In genomic region chrX:47683171-47684145, GRCh38 we compare ENCODE assay signal across 1 cellular context.
A peak's percentile ranks its signal among the peaks of the same experiment; 100 is the strongest.
TF ChIP-seq lines count a peak whose summit lies in the region.

No MANE protein-coding gene starts in this region.

TF ChIP-seq in K562, 482 proteins besides CTCF, POLR2A, EP300 and RAD21 (continued from another document and continues in another):
- TF ChIP-seq THAP12 (CRISPR knock-in tag; IDR thresholded peaks at IDR 0.05) = no peak
- no peak for TF ChIP-seq HDAC8 (tag; IDR thresholded peaks at IDR 0.05)
- TF ChIP-seq KDM5B (IDR thresholded peaks at IDR 0.05; ENCODE audit: insufficient replicate concordance, low read depth, low read length) = no peak
- TF ChIP-seq SRSF1 (IDR thresholded peaks at IDR 0.05; ENCODE audit: low read depth, low read length) = no peak
- no peak for TF ChIP-seq ZSCAN29 (IDR thresholded peaks at IDR 0.05)
- TF ChIP-seq ZBTB12 (CRISPR knock-in tag; IDR thresholded peaks at IDR 0.05) = no peak
- no peak for TF ChIP-seq CREB5 (CRISPR knock-in tag; IDR thresholded peaks at IDR 0.05)
- no peak for TF ChIP-seq GABPB1 (CRISPR knock-in tag; IDR thresholded peaks at IDR 0.05)
- no peak; the same call in 1 of the 2 replicates for TF ChIP-seq ETV5 (CRISPR knock-in tag; IDR thresholded peaks at IDR 0.05; ENCODE audit: low read depth)
- peak; percentile 86 for TF ChIP-seq ZNF134 (CRISPR knock-in tag; conservative IDR thresholded peaks at IDR 0.05)
- TF ChIP-seq, protein P1, sequence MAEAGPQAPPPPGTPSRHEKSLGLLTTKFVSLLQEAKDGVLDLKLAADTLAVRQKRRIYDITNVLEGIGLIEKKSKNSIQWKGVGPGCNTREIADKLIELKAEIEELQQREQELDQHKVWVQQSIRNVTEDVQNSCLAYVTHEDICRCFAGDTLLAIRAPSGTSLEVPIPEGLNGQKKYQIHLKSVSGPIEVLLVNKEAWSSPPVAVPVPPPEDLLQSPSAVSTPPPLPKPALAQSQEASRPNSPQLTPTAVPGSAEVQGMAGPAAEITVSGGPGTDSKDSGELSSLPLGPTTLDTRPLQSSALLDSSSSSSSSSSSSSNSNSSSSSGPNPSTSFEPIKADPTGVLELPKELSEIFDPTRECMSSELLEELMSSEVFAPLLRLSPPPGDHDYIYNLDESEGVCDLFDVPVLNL (CRISPR knock-in tag; IDR thresholded peaks at IDR 0.05; ENCODE audit: low read depth) = no peak
- TF ChIP-seq POLR2B (IDR thresholded peaks at IDR 0.05; ENCODE audit: low read depth, partially characterized antibody) = no peak
- TF ChIP-seq RBM15 (IDR thresholded peaks at IDR 0.05; ENCODE audit: insufficient read depth, low read length) = no peak
- peak; percentile 33 for TF ChIP-seq MEIS2 (IDR thresholded peaks at IDR 0.05; ENCODE audit: partially characterized antibody)
- TF ChIP-seq TCF7 (IDR thresholded peaks at IDR 0.05; ENCODE audit: borderline replicate concordance) = no peak
- TF ChIP-seq CAMTA2 (CRISPR knock-in tag; conservative IDR thresholded peaks at IDR 0.05) = no peak
- TF ChIP-seq, protein P2, sequence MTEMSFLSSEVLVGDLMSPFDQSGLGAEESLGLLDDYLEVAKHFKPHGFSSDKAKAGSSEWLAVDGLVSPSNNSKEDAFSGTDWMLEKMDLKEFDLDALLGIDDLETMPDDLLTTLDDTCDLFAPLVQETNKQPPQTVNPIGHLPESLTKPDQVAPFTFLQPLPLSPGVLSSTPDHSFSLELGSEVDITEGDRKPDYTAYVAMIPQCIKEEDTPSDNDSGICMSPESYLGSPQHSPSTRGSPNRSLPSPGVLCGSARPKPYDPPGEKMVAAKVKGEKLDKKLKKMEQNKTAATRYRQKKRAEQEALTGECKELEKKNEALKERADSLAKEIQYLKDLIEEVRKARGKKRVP (CRISPR knock-in tag; IDR thresholded peaks at IDR 0.05) = no peak
- no peak for TF ChIP-seq C11orf30 (IDR thresholded peaks at IDR 0.05; ENCODE audit: low read depth)
- peak; percentile 73; the same call in 1 of the 2 replicates for TF ChIP-seq BHLHE40 (IDR thresholded peaks at IDR 0.05; ENCODE audit: low read length)
- no peak for TF ChIP-seq BRD9 (IDR thresholded peaks at IDR 0.05; ENCODE audit: low read depth, partially characterized antibody)
- TF ChIP-seq BMI1 (IDR thresholded peaks at IDR 0.05; ENCODE audit: low read length) = no peak
- TF ChIP-seq, protein P3, sequence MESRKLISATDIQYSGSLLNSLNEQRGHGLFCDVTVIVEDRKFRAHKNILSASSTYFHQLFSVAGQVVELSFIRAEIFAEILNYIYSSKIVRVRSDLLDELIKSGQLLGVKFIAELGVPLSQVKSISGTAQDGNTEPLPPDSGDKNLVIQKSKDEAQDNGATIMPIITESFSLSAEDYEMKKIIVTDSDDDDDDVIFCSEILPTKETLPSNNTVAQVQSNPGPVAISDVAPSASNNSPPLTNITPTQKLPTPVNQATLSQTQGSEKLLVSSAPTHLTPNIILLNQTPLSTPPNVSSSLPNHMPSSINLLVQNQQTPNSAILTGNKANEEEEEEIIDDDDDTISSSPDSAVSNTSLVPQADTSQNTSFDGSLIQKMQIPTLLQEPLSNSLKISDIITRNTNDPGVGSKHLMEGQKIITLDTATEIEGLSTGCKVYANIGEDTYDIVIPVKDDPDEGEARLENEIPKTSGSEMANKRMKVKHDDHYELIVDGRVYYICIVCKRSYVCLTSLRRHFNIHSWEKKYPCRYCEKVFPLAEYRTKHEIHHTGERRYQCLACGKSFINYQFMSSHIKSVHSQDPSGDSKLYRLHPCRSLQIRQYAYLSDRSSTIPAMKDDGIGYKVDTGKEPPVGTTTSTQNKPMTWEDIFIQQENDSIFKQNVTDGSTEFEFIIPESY (CRISPR knock-in tag; IDR thresholded peaks at IDR 0.05) = 0 out of 2 replicates have a peak, but pooled peaks have one; percentile 19
- TF ChIP-seq TCF7L2 (IDR thresholded peaks at IDR 0.05; ENCODE audit: low read depth, low read length) = no peak
- TF ChIP-seq CUX1 (CRISPR knock-in tag; IDR thresholded peaks at IDR 0.05) = no peak
- peak; percentile 26 for TF ChIP-seq CTCFL (IDR thresholded peaks at IDR 0.05; ENCODE audit: borderline replicate concordance, insufficient read depth, low read depth, low read length, poor library complexity, severe bottlenecking)
- no peak for TF ChIP-seq PHB (CRISPR knock-in tag; IDR thresholded peaks at IDR 0.05)
- TF ChIP-seq EWSR1 (IDR thresholded peaks at IDR 0.05; ENCODE audit: borderline replicate concordance, low read depth, partially characterized antibody) = no peak
- no peak for TF ChIP-seq ZNF146 (CRISPR knock-in tag; IDR thresholded peaks at IDR 0.05; ENCODE audit: unreplicated experiment)
- peak; percentile 84 for TF ChIP-seq JUND (IDR thresholded peaks at IDR 0.05; ENCODE audit: borderline replicate concordance, low read depth, low read length)
- peak; percentile 67; the same call in 2 of the 3 replicates for TF ChIP-seq JUND (tag; IDR thresholded peaks at IDR 0.05; ENCODE audit: borderline replicate concordance, low read depth, low read length)
- TF ChIP-seq ZNF830 (CRISPR knock-in tag; IDR thresholded peaks at IDR 0.05) = no peak
- no peak for TF ChIP-seq RFX7 (CRISPR knock-in tag; IDR thresholded peaks at IDR 0.05)
- no peak for TF ChIP-seq ZNF133 (CRISPR knock-in tag; IDR thresholded peaks at IDR 0.05)
- TF ChIP-seq ZNF77 (CRISPR knock-in tag; IDR thresholded peaks at IDR 0.05) = no peak
- TF ChIP-seq ZBTB49 (CRISPR knock-in tag; IDR thresholded peaks at IDR 0.05; ENCODE audit: borderline replicate concordance) = no peak
- no peak for TF ChIP-seq SRSF7 (optimal IDR thresholded peaks at IDR 0.05; ENCODE audit: low read depth, low read length)
- TF ChIP-seq TARDBP (IDR thresholded peaks at IDR 0.05) = peak; percentile 66; the same call in 1 of the 2 replicates
- no peak for TF ChIP-seq FIP1L1 (IDR thresholded peaks at IDR 0.05; ENCODE audit: low read depth, low read length, poor library complexity, severe bottlenecking)
- no peak for TF ChIP-seq ZNF224 (CRISPR knock-in tag; IDR thresholded peaks at IDR 0.05)
- no peak; a peak in 1 of 4 replicates for TF ChIP-seq KDM4B (IDR thresholded peaks at IDR 0.05; ENCODE audit: borderline replicate concordance in 2 of 2, low read depth in 1 of 2)
- TF ChIP-seq CHCHD3 (CRISPR knock-in tag; IDR thresholded peaks at IDR 0.05) = no peak
- TF ChIP-seq NCOR1 (IDR thresholded peaks at IDR 0.05) = peak; percentile 99
